In the genomic region with DNA sequence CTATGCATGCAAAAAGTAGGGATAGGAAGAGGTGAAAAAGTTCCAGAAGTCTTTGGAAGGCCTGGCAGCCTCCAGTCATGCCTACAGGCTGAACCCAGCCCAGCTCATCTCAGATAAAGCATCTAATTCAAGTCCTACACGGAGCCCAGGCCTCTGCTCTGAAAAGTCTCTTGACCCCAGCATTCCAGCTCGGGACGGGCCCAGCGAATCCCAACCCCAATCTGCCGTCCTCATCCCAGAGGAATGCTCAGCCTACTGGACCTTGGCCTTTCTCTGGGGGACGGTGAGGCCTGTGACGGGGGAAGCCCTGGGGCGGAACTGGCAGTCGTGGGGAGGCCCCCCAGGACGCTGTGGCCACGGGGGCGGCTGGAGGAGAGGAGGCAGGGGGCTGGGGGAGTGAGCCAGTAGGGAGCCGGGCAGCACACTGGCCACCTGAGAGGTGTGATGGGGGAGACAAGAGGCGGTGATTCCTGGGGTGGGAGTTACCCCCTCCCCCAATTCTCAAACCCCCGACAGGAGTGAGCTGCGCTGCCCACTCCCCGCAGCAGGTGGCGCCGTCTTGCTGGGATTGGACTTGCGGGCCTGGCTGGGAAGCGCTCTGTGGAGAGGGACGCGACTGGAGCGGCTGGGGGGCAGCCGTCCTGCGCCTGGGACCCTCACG, we compare ENCODE assay signal across 8 cellular contexts.
DNase-seq lines count a peak whose midpoint lies in the region; ATAC-seq, FAIRE-seq and TF ChIP-seq lines count a peak whose summit lies in the region.

No MANE protein-coding gene starts in this region.

- H3K36me3 Mint-ChIP-seq in T-helper 17 cell (ENCODE audit: low read depth) = no peaks in the 10 kb centered on the region

- peak overlapping the region; percentile 84 for H2AFZ ChIP-seq in K562 (ENCODE audit: low read depth, low read length)

- H3K9ac ChIP-seq in K562 (ENCODE audit: insufficient read depth in 1 of 2, low read depth in 2 of 2, low read length in 2 of 2) = peak overlapping the region in 1 of 2 experiments; percentile 31; a peak in 1 of 4 replicates

- H3K4me2 ChIP-seq in K562 (ENCODE audit: insufficient read depth, low read length) = peak overlapping the region; percentile 21; the same call in 1 of the 2 replicates

- TF ChIP-seq POLR2A in K562 (conservative IDR thresholded peaks at IDR 0.05) (no peak), gastrocnemius medialis (IDR thresholded peaks at IDR 0.05) (no peak)

- H3K9me3 ChIP-seq in T-helper 17 cell (ENCODE audit: control insufficient read depth, low read length, poor library complexity, severe bottlenecking) (no peaks in the 10 kb centered on the region), K562 (replicated peaks; ENCODE audit: control insufficient read depth, insufficient read depth, low read depth, low read length) (peaks cover 4% of the 10 kb centered on the region), iPS DF 6.9 (ENCODE audit: control insufficient read depth, insufficient read depth, low read length) (no peaks in the 10 kb centered on the region), gastrocnemius medialis (no peaks in the 10 kb centered on the region)

- no peak for TF ChIP-seq EP300 in K562 (IDR thresholded peaks at IDR 0.05; ENCODE audit: low read length)

- no peaks in the 10 kb centered on the region for H3K27me3 ChIP-seq in K562 (ENCODE audit: control insufficient read depth in 2 of 2, insufficient read depth in 2 of 2, low read length in 2 of 2)
- no peaks in the 10 kb centered on the region for H3K27me3 ChIP-seq in iPS DF 6.9 (ENCODE audit: control insufficient read depth, insufficient read depth, low read length)
- H3K27me3 ChIP-seq in gastrocnemius medialis = no peaks in the 10 kb centered on the region

- BruUV-seq in K562 (replicated peaks; lab: Mats Ljungman, UMichigan) = no TSS peak

- POLR2A ChIA-PET in K562 (lab: Yijun Ruan, JAX) = interaction anchor here (0.6 to 0.7 kb wide), 4 partner anchors 10 to 254 kb away, joined by 3 to 4 read pairs (median 3); no protein-coding TSS in a partner anchor

- H3K27ac ChIP-seq in C4-2B = no peak overlapping the region
- H3K27ac ChIP-seq in K562 (ENCODE audit: extremely low read depth, low read depth, low read length) = no peak overlapping the region
- no peak overlapping the region for H3K27ac ChIP-seq in iPS DF 6.9 (ENCODE audit: low read length)
- H3K27ac ChIP-seq in gastrocnemius medialis = peak overlapping the region in 3 of 4 donors; percentile 19 to 63 (median 54)

- TF ChIP-seq RAD21 in K562 (CRISPR knock-in tag; conservative IDR thresholded peaks at IDR 0.05 in 1 of 2, IDR thresholded peaks at IDR 0.05 in 1 of 2) = peak; percentile 85 to 92

- H3K36me3 ChIP-seq in K562 (ENCODE audit: control insufficient read depth, insufficient read depth, low read length) (no peaks in the 10 kb centered on the region), iPS DF 6.9 (ENCODE audit: control insufficient read depth, insufficient read depth, low read length) (no peaks in the 10 kb centered on the region), gastrocnemius medialis (no peaks in the 10 kb centered on the region)

- H3K4me1 ChIP-seq in K562 (replicated peaks in 1 of 2; ENCODE audit: control insufficient read depth in 2 of 2, insufficient read depth in 2 of 2, low read length in 2 of 2) = peaks cover 0 to 31% of the 10 kb centered on the region in 2 experiments; a peak in 3 of 5 replicates
- no peaks in the 10 kb centered on the region for H3K4me1 ChIP-seq in iPS DF 6.9 (ENCODE audit: control insufficient read depth, insufficient read depth, low read length)
- peaks cover 9 to 13% of the 10 kb centered on the region in 2 donors for H3K4me1 ChIP-seq in gastrocnemius medialis

- H3K9me1 ChIP-seq in K562 (ENCODE audit: control insufficient read depth, insufficient read depth, low read length) = no peaks in the 10 kb centered on the region

- peak overlapping the region; percentile 68 for H3K27ac Mint-ChIP-seq in T-helper 17 cell

- no peak for FAIRE-seq in K562 (lab: Jason Lieb, UNC)

- peaks cover 11% of the 10 kb centered on the region for H3K27me3 Mint-ChIP-seq in T-helper 17 cell

- H3K4me3 ChIP-seq in K562 = no peak overlapping the region
- no peak overlapping the region for H3K4me3 ChIP-seq in iPS DF 6.9 (ENCODE audit: low read length)
- H3K4me3 ChIP-seq in gastrocnemius medialis = peak overlapping the region; percentile 41 to 60 (median 48)

- in situ Hi-C loops in K562 (cut with MboI) (loop anchor here (5.0 to 10.0 kb wide), 2 partner anchors 47 to 260 kb away; no protein-coding TSS in a partner anchor), gastrocnemius medialis (cut with MboI; ENCODE audit: low sequenced_read_pairs in 4 of 4) (loop anchor here in 3 of 4 donors (5.0 to 10.0 kb wide), 5 partner anchors 47 to 510 kb away; partner anchors contain the start of gene ZFP36L2 (in 1 of the 3))

- CTCF ChIA-PET in K562 (lab: Yijun Ruan, JAX; ENCODE audit: low intra/inter-chr PET ratio) = interaction anchor here (0.5 to 2.1 kb wide), 5 partner anchors 156 to 1646 kb away, joined by 3 to 11 read pairs (median 3); no protein-coding TSS in a partner anchor

- H3K4me3 Mint-ChIP-seq in T-helper 17 cell = no peak overlapping the region

- intact Hi-C loops in K562 (cut with micrococcal nuclease) (loop anchor here (5.0 to 10.0 kb wide), 3 partner anchors 132 to 510 kb away; partner anchors contain the start of gene ZFP36L2), gastrocnemius medialis (cut with DNase I; ENCODE audit: low total_unique reads) (loop anchor here (1.0 to 5.0 kb wide), 4 partner anchors 44 to 509 kb away; no protein-coding TSS in a partner anchor)

- DNase-seq in HPDE6-E6E7 (ENCODE audit: extremely low spot score) = peak; percentile 45
- DNase-seq in T-helper 17 cell = peak; percentile 27 to 35 (median 32)
- peak; percentile 66 to 76 (median 75) for DNase-seq in K562 (ENCODE audit: extremely low read depth in 1 of 4, low spot score in 3 of 4)
- DNase-seq in iPS DF 6.9 (ENCODE audit: low read depth, low spot score) = peak; percentile 55
- DNase-seq in gastrocnemius medialis = peak; percentile 63 to 65

- H3K4me1 Mint-ChIP-seq in T-helper 17 cell = peaks cover 11% of the 10 kb centered on the region

- 28% methylated on average over 16 of the region's 27 CpGs for WGBS in K562 (ENCODE audit: insufficient coverage, low coverage, missing lambda C conversion rate)
- WGBS in iPS DF 6.9 (ENCODE audit: insufficient coverage, insufficient read length) = no CpG with 5 or more reads among the region's 27 CpGs

- ATAC-seq in T-helper 17 cell = peak; percentile 65
- peak; percentile 89 for ATAC-seq in K562
- peak; percentile 81 to 82 for ATAC-seq in gastrocnemius medialis
- ATAC-seq in HG03196 (IDR thresholded peaks at IDR 0.05; ENCODE audit: unreplicated experiment) = no peak
- no peak for ATAC-seq in HG03175 (IDR thresholded peaks at IDR 0.05; ENCODE audit: unreplicated experiment)

- peak; percentile 79 for TF ChIP-seq CTCF in C4-2B (conservative IDR thresholded peaks at IDR 0.05)
- peak; percentile 79 to 88 (median 87) for TF ChIP-seq CTCF in K562 (IDR thresholded peaks at IDR 0.05 in 2 of 3, conservative IDR thresholded peaks at IDR 0.05 in 1 of 3; ENCODE audit: insufficient read depth in 2 of 3, low read depth in 1 of 3, low read length in 3 of 3)
- peak; percentile 93 to 95 (median 94) for TF ChIP-seq CTCF in gastrocnemius medialis (IDR thresholded peaks at IDR 0.05 in 4 of 5, conservative IDR thresholded peaks at IDR 0.05 in 1 of 5)

- no peaks in the 10 kb centered on the region for H4K20me1 ChIP-seq in K562 (replicated peaks; ENCODE audit: control insufficient read depth, insufficient read depth, low read length)

- H3K79me2 ChIP-seq in K562 (ENCODE audit: control insufficient read depth, insufficient read depth, low read length) = no peaks in the 10 kb centered on the region

TF ChIP-seq in K562, 482 proteins besides CTCF, POLR2A, EP300 and RAD21 (continues in another document):
- TF ChIP-seq MAFG (tag; conservative IDR thresholded peaks at IDR 0.05) (no peak), HOXB6 (CRISPR knock-in tag; IDR thresholded peaks at IDR 0.05; ENCODE audit: borderline replicate concordance) (no peak), HOMEZ (CRISPR knock-in tag; IDR thresholded peaks at IDR 0.05) (no peak), STAG1 (CRISPR knock-in tag; IDR thresholded peaks at IDR 0.05; ENCODE audit: borderline replicate concordance) (peak; percentile 89), DACH1 (IDR thresholded peaks at IDR 0.05; ENCODE audit: partially characterized antibody) (no peak), ZFP91 (CRISPR knock-in tag; IDR thresholded peaks at IDR 0.05) (no peak), RCOR1 (IDR thresholded peaks at IDR 0.05; ENCODE audit: borderline replicate concordance in 1 of 2, low read depth in 2 of 2, low read length in 2 of 2) (0 out of 4 replicates have a peak, but pooled peaks of 1 of the 2 experiments have one; percentile 32), CTBP1 (IDR thresholded peaks at IDR 0.05; ENCODE audit: borderline replicate concordance) (peak; percentile 53; the same call in 1 of the 2 replicates), CC2D1A (IDR thresholded peaks at IDR 0.05) (peak; percentile 64), SNAPC5 (CRISPR knock-in tag; IDR thresholded peaks at IDR 0.05) (no peak)

Comparison
In these comparisons a context has a peak if more than half of its experiments do, and no peak if none do; other contexts are left out.
1. H3K27ac ChIP-seq: peak in gastrocnemius medialis (3 of 4); none in C4-2B (single experiment), K562 (single experiment) and iPS DF 6.9 (single experiment).
2. ATAC-seq: peak in T-helper 17 cell (single experiment), K562 (single experiment) and gastrocnemius medialis (2 of 2); none in HG03196 (single experiment) and HG03175 (single experiment).
3. H3K4me3 ChIP-seq: peak in gastrocnemius medialis (4 of 4); none in K562 (single experiment) and iPS DF 6.9 (single experiment).
4. Peak in every context shown above with its lines, with median percentiles within 50 percentile points of each other: CTCF ChIP-seq and DNase-seq.